ENCODE assay signal across 8 cellular contexts in the genomic region with DNA sequence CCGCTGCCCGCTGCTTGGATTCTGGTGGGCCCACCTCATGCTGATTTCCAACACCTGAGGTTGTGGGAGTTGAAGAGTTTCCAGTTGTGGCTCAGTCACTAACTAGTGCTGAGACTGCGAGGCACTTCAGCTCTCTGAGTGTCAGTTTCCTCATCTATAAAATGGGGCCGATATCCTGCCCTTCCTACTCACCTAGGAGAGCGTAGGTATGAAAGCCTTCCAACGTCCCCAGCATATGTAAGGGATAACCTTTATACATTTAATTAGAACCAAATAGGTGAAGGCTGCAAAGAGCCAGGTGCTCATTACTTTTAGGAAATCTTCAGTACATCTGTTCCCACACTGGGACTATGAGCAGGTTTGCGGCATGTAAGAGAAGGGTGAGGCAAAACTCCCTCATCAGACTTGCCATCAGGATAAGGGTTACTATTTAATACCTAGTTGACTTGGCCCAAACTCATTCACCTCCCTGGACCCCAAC. TPM values are rescaled to one million over a fixed set of nuclear protein-coding genes. Genes with fewer than 3 reads are reported as not detected.
DNase-seq lines count a peak whose midpoint lies in the region; ATAC-seq and TF ChIP-seq lines count a peak whose summit lies in the region.

No MANE protein-coding gene starts in this region.

- peaks cover 5 to 6% of the 10 kb centered on the region in 2 donors for H3K4me1 ChIP-seq in naive thymus-derived CD4-positive, alpha-beta T cell (ENCODE audit: control insufficient read depth in 2 of 2, insufficient read depth in 2 of 2, low read length in 2 of 2)

- no peaks in the 10 kb centered on the region for H3K36me3 ChIP-seq in naive thymus-derived CD4-positive, alpha-beta T cell (ENCODE audit: control insufficient read depth in 2 of 3, insufficient read depth in 3 of 3, low read length in 3 of 3)

- H3K4me1 Mint-ChIP-seq in IgD-negative memory B cell (peaks cover 0 to 7% (median 4%) of the 10 kb centered on the region in 3 donors), chondrocyte (ENCODE audit: low read depth) (peaks cover 23% of the 10 kb centered on the region)
- peaks cover 0 to 37% (median 5%) of the 10 kb centered on the region in 7 donors for H3K4me1 Mint-ChIP-seq in naive thymus-derived CD4-positive, alpha-beta T cell

- H3K27ac Mint-ChIP-seq in IgD-negative memory B cell (peak overlapping the region; percentile 8 to 95 (median 87)), chondrocyte (ENCODE audit: unreplicated experiment) (peak overlapping the region; percentile 92)
- peak overlapping the region; percentile 86 to 98 (median 93) for H3K27ac Mint-ChIP-seq in naive thymus-derived CD4-positive, alpha-beta T cell

- intact Hi-C loops in naive thymus-derived CD4-positive, alpha-beta T cell (cut with micrococcal nuclease): loop anchor here (5.0 kb wide), 2 partner anchors 171 to 446 kb away; partner anchors contain the start of gene GPATCH8 (in 1 of the 2)

- H3K4me3 Mint-ChIP-seq in IgD-negative memory B cell: peak overlapping the region; percentile 78 to 100 (median 94)
- peak overlapping the region; percentile 82 for H3K4me3 Mint-ChIP-seq in chondrocyte (ENCODE audit: unreplicated experiment)
- H3K4me3 Mint-ChIP-seq in naive thymus-derived CD4-positive, alpha-beta T cell: peak overlapping the region; percentile 85 to 98 (median 93)

- DNase-seq in AG04450 (ENCODE audit: low read depth, low spot score) (no peak), chondrocyte (ENCODE audit: low spot score) (no peak), AML-193 (lab: John Stamatoyannopoulos, UW) (no peak), OCI-M2 (lab: John Stamatoyannopoulos, UW; ENCODE audit: unreplicated experiment) (no peak)
- no peak for DNase-seq in naive thymus-derived CD4-positive, alpha-beta T cell
- DNase-seq in activated CD4-positive, CD25-positive, alpha-beta regulatory T cell treated with anti-CD3 and anti-CD28 coated beads, Interleukin-2, amount 50 U/mL, for 72 hours: no peak

- no peak for ATAC-seq in naive thymus-derived CD4-positive, alpha-beta T cell
- ATAC-seq in HG03108 (IDR thresholded peaks at IDR 0.05; ENCODE audit: unreplicated experiment): no peak

- peak overlapping the region; percentile 47 for H3K27ac ChIP-seq in AG04450 (ENCODE audit: low read depth, low read length)
- H3K27ac ChIP-seq in naive thymus-derived CD4-positive, alpha-beta T cell (ENCODE audit: low read depth, low read length): peak overlapping the region; percentile 69

- H3K27me3 ChIP-seq in AG04450 (ENCODE audit: control insufficient read depth, insufficient read depth, low read length): no peaks in the 10 kb centered on the region
- no peaks in the 10 kb centered on the region for H3K27me3 ChIP-seq in naive thymus-derived CD4-positive, alpha-beta T cell (ENCODE audit: control insufficient read depth in 2 of 2, insufficient read depth in 2 of 2, low read length in 2 of 2)

- no peaks in the 10 kb centered on the region; the same call in 1 of the 2 replicates for H3K9me3 ChIP-seq in AG04450 (ENCODE audit: control insufficient read depth, insufficient read depth, low read length)
- H3K9me3 ChIP-seq in naive thymus-derived CD4-positive, alpha-beta T cell (ENCODE audit: control insufficient read depth in 2 of 3, low read length in 3 of 3): no peaks in the 10 kb centered on the region

- CTCF ChIA-PET in AG04450 (lab: Charles Lee): no interaction called here
- CTCF ChIA-PET in naive thymus-derived CD4-positive, alpha-beta T cell (lab: Charles Lee): no interaction called here

- POLR2A ChIA-PET in AG04450 (lab: Yijun Ruan, JAX): no interaction called here
- POLR2A ChIA-PET in naive thymus-derived CD4-positive, alpha-beta T cell (lab: Charles Lee): interaction anchor here (1.2 kb wide), 1 partner anchor 102 kb away, joined by 3 read pairs; no protein-coding TSS in a partner anchor

- H3K27me3 Mint-ChIP-seq in IgD-negative memory B cell (peaks cover 4% of the 10 kb centered on the region), chondrocyte (ENCODE audit: low read depth) (no peaks in the 10 kb centered on the region)
- peaks cover 0 to 7% (median 0%) of the 10 kb centered on the region in 5 donors for H3K27me3 Mint-ChIP-seq in naive thymus-derived CD4-positive, alpha-beta T cell

- no peaks in the 10 kb centered on the region for H3K9me3 Mint-ChIP-seq in IgD-negative memory B cell
- no peaks in the 10 kb centered on the region for H3K9me3 Mint-ChIP-seq in chondrocyte (ENCODE audit: low read depth)
- H3K9me3 Mint-ChIP-seq in naive thymus-derived CD4-positive, alpha-beta T cell: no peaks in the 10 kb centered on the region

- TF ChIP-seq CTCF in AG04450 (IDR thresholded peaks at IDR 0.05; ENCODE audit: low read depth, low read length) (no peak), chondrocyte (IDR thresholded peaks at IDR 0.05) (no peak)

- H3K4me3 ChIP-seq in AG04450 (ENCODE audit: low read depth, low read length): peak overlapping the region; percentile 92
- peak overlapping the region; percentile 83 for H3K4me3 ChIP-seq in naive thymus-derived CD4-positive, alpha-beta T cell (ENCODE audit: low read length)

- H3K36me3 Mint-ChIP-seq in IgD-negative memory B cell: no peaks in the 10 kb centered on the region
- H3K36me3 Mint-ChIP-seq in chondrocyte (ENCODE audit: low read depth): no peaks in the 10 kb centered on the region
- peaks cover 0 to 10% (median 0%) of the 10 kb centered on the region in 5 donors for H3K36me3 Mint-ChIP-seq in naive thymus-derived CD4-positive, alpha-beta T cell

RNA-seq across cellular contexts. Expression of gene KIF18B, which starts 0.8 kb away (rescaled TPM):
- polyA plus RNA-seq in AG04450 (2011; rRNA removed) (2.4 and 2.6 TPM in 2 replicates), IgD-negative memory B cell (not detected)
- polyA minus RNA-seq in AG04450 (2011; rRNA and poly(A)+ RNA removed): 9.5 and 13.3 TPM in 2 replicates
- total RNA-seq in chondrocyte: 3.9 to 7.7 TPM (median 5.2 TPM) in 3 replicates
- total RNA-seq in naive thymus-derived CD4-positive, alpha-beta T cell: 10 to 100 TPM in 1 of 5 experiments, under 1 TPM in 1, not detected in 3; 0.17 to 57.2 TPM
- polyA plus RNA-seq in naive thymus-derived CD4-positive, alpha-beta T cell: not detected

RNA-seq across cellular contexts. Expression of gene C1QL1, which starts 19.7 kb away (rescaled TPM):
- 1.9 and 2.2 TPM in 2 replicates for polyA plus RNA-seq in AG04450 (2011; rRNA removed)
- polyA minus RNA-seq in AG04450 (2011; rRNA and poly(A)+ RNA removed): 1.1 and 1.8 TPM in 2 replicates
- not detected for polyA plus RNA-seq in IgD-negative memory B cell
- 1.6 to 2.8 TPM (median 2.0 TPM) in 3 replicates for total RNA-seq in chondrocyte
- under 1 TPM in 1 of 5 experiments, not detected in 4; 0.29 TPM for total RNA-seq in naive thymus-derived CD4-positive, alpha-beta T cell
- polyA plus RNA-seq in naive thymus-derived CD4-positive, alpha-beta T cell: not detected

RNA-seq across cellular contexts. Expression of gene GFAP, which starts 33.1 kb away (rescaled TPM):
- polyA plus RNA-seq in AG04450 (2011; rRNA removed): 0.40 and 0.46 TPM in 2 replicates
- polyA minus RNA-seq in AG04450 (2011; rRNA and poly(A)+ RNA removed): 0.61 TPM in 1 of 2 replicates, not detected in the other
- 0.45 TPM for polyA plus RNA-seq in IgD-negative memory B cell
- total RNA-seq in chondrocyte: 0.55 to 1.0 TPM in 2 of 3 replicates, not detected in the other
- total RNA-seq in naive thymus-derived CD4-positive, alpha-beta T cell: not detected
- under 1 TPM in 1 of 2 donors, not detected in 1; 0.16 TPM for polyA plus RNA-seq in naive thymus-derived CD4-positive, alpha-beta T cell

RNA-seq across cellular contexts. Expression of gene EFTUD2, which starts 49.1 kb away (rescaled TPM):
- polyA plus RNA-seq in AG04450 (2011; rRNA removed) (123 and 147 TPM in 2 replicates), IgD-negative memory B cell (67.1 TPM)
- 175 and 196 TPM in 2 replicates for polyA minus RNA-seq in AG04450 (2011; rRNA and poly(A)+ RNA removed)
- 71.9 to 99.2 TPM (median 75.9 TPM) in 3 replicates for total RNA-seq in chondrocyte
- total RNA-seq in naive thymus-derived CD4-positive, alpha-beta T cell: 100 to 1,000 TPM in 4 of 5 experiments, 10 to 100 TPM in 1; 94.3 to 157 (median 120) TPM
- polyA plus RNA-seq in naive thymus-derived CD4-positive, alpha-beta T cell: 10 to 100 TPM; 53.1 to 68.2 TPM
